ENCODE assay signal across 9 cellular contexts in genomic region chr1:75796376-75797272, GRCh38. TPM values are rescaled to one million over a fixed set of nuclear protein-coding genes. Genes with fewer than 3 reads are reported as not detected.
DNase-seq lines count a peak whose midpoint lies in the region; ATAC-seq and TF ChIP-seq lines count a peak whose summit lies in the region.
"Had no signal": no experiment of that assay in that cellular context is flagged by ENCODE, and none has a peak within 500 bp of the region (broad histone marks: within the 10 kb centered on the region; RNA-seq: fewer than 3 reads in every experiment).

Gene MSH4, plus strand, starts transcription at chr1:75796882. Its CDS starts 104 bp downstream, at chr1:75796986.

- H3K36me3 ChIP-seq in tibial artery, result peaks cover 57 to 70% (median 69%) of the 10 kb centered on the region in 3 donors

- H3K27me3 Mint-ChIP-seq in Calu3 (ENCODE audit: unreplicated experiment), result no peaks in the 10 kb centered on the region

- no peaks in the 10 kb centered on the region for H3K9me3 ChIP-seq in tibial artery

- DNase-seq in Calu3 (no peak), left colon (no peak), dorsolateral prefrontal cortex (no peak), NCI-H1092 (lab: John Stamatoyannopoulos, UW) (no peak), tibial artery (no peak)
- DNase-seq: RPMI8226 had no signal

- TF ChIP-seq CTCF in Calu3 (IDR thresholded peaks at IDR 0.05; ENCODE audit: unreplicated experiment) (no peak), dorsolateral prefrontal cortex (IDR thresholded peaks at IDR 0.05 in 54 of 56, conservative IDR thresholded peaks at IDR 0.05 in 2 of 56; ENCODE audit: low read depth in 1 of 56, partially characterized antibody in 56 of 56) (no peak), tibial artery (IDR thresholded peaks at IDR 0.05) (no peak)

- peaks cover 63% of the 10 kb centered on the region for H3K36me3 Mint-ChIP-seq in Calu3 (ENCODE audit: insufficient read depth, unreplicated experiment)

- H3K9me3 Mint-ChIP-seq in Calu3 (ENCODE audit: low read depth, unreplicated experiment), result no peaks in the 10 kb centered on the region

- no TSS peak for BruUV-seq in Calu3 (replicated peaks; lab: Mats Ljungman, UMichigan)

- no peaks in the 10 kb centered on the region for H3K4me1 ChIP-seq in tibial artery

- H3K27me3 ChIP-seq in dorsolateral prefrontal cortex (no peaks in the 10 kb centered on the region), tibial artery (no peaks in the 10 kb centered on the region)

- intact Hi-C loops in Calu3 (cut with micrococcal nuclease; ENCODE audit: unreplicated experiment) (no loop called here), left colon (cut with DNase I, micrococcal nuclease) (no loop called here), dorsolateral prefrontal cortex (cut with DNase I) (no loop called here), tibial artery (cut with DNase I; ENCODE audit: low total_unique reads) (no loop called here)

- CTCF ChIA-PET in Calu3 (lab: Charles Lee), result no interaction called here

- peaks cover 2% of the 10 kb centered on the region for H3K4me1 Mint-ChIP-seq in Calu3 (ENCODE audit: low read depth, unreplicated experiment)

- peak within 1 kb of the TSS; percentile 68 for H3K27ac Mint-ChIP-seq in Calu3 (ENCODE audit: unreplicated experiment)

- ATAC-seq in SK-N-SH treated with all-trans-retinoic acid at 6 μM for 48 hours (peak; percentile 47), left colon (peak; percentile 31), GM21737 (IDR thresholded peaks at IDR 0.05; ENCODE audit: unreplicated experiment) (no peak)

- H3K4me3 ChIP-seq in dorsolateral prefrontal cortex (peak within 1 kb of the TSS in 5 of 59 donors; percentile 3 to 45 (median 23)), tibial artery (no peak within 1 kb of the TSS)

- H3K27ac ChIP-seq in dorsolateral prefrontal cortex, result no peak within 1 kb of the TSS
- H3K27ac ChIP-seq in tibial artery, result no peak within 1 kb of the TSS

- H3K4me3 Mint-ChIP-seq in Calu3 (ENCODE audit: low read depth, unreplicated experiment), result peak within 1 kb of the TSS; percentile 37

- TF ChIP-seq POLR2A in GM19193 (IDR thresholded peaks at IDR 0.05; ENCODE audit: extremely low read depth, insufficient read depth, insufficient read length), result peak; percentile 53

TF ChIP-seq in SK-N-SH treated with all-trans-retinoic acid at 6 μM for 48 hours, 23 proteins besides CTCF, POLR2A, EP300 and RAD21:
- TF ChIP-seq TCF4 (CRISPR knock-in tag; IDR thresholded peaks at IDR 0.05; ENCODE audit: borderline replicate concordance) (no peak), CREB5 (CRISPR knock-in tag; IDR thresholded peaks at IDR 0.05; ENCODE audit: low read depth) (no peak), GLIS3 (CRISPR knock-in tag; IDR thresholded peaks at IDR 0.05) (peak; percentile 26), OSR1 (CRISPR knock-in tag; IDR thresholded peaks at IDR 0.05) (no peak), CSRNP3 (CRISPR knock-in tag; IDR thresholded peaks at IDR 0.05) (peak; percentile 18; the same call in 1 of the 2 replicates), ZC3H10 (CRISPR knock-in tag; IDR thresholded peaks at IDR 0.05) (no peak), PATZ1 (CRISPR knock-in tag; IDR thresholded peaks at IDR 0.05; ENCODE audit: borderline replicate concordance) (0 out of 2 replicates have a peak, but pooled peaks have one; percentile 10), ESRRG (CRISPR knock-in tag; IDR thresholded peaks at IDR 0.05) (peak; percentile 35; the same call in 1 of the 2 replicates)

RNA-seq across cellular contexts. Expression of gene MSH4, which starts in this region (rescaled TPM):
- total RNA-seq in Calu3 (2022) (0.54 and 0.83 TPM in 2 replicates), left colon (under 1 TPM; 0.15 to 0.45 TPM), dorsolateral prefrontal cortex (1 to 10 TPM in 106 of 120 experiments, under 1 TPM in 14; 0.60 to 8.7 (median 1.8) TPM)

Comparison
In these comparisons a context has a peak if more than half of its experiments do, and no peak if none do; other contexts are left out.
1. Peak in ATAC-seq in left colon; RNA of the gene not detected or under 1 TPM.